In genomic region chr16:13957197-13958078, GRCh38 we compare ENCODE assay signal across 1 cellular context.
TF ChIP-seq lines count a peak whose summit lies in the region.

No MANE protein-coding gene starts in this region.

TF ChIP-seq in A549, 52 proteins besides CTCF, POLR2A, EP300 and RAD21 (continued from another document):
- TF ChIP-seq MAX (IDR thresholded peaks at IDR 0.05) (peak; percentile 86), HOXB5 (CRISPR knock-in tag; IDR thresholded peaks at IDR 0.05) (no peak), E2F6 (IDR thresholded peaks at IDR 0.05; ENCODE audit: borderline replicate concordance, low read depth) (0 out of 2 replicates have a peak, but pooled peaks have one; percentile 2), HEYL (CRISPR knock-in tag; IDR thresholded peaks at IDR 0.05) (no peak), GATA3 (IDR thresholded peaks at IDR 0.05; ENCODE audit: borderline replicate concordance) (peak; percentile 86), PBX3 (IDR thresholded peaks at IDR 0.05) (peak; percentile 36; the same call in 1 of the 2 replicates), CEBPB (IDR thresholded peaks at IDR 0.05) (peak; percentile 72 to 93)
